In the genomic region with DNA sequence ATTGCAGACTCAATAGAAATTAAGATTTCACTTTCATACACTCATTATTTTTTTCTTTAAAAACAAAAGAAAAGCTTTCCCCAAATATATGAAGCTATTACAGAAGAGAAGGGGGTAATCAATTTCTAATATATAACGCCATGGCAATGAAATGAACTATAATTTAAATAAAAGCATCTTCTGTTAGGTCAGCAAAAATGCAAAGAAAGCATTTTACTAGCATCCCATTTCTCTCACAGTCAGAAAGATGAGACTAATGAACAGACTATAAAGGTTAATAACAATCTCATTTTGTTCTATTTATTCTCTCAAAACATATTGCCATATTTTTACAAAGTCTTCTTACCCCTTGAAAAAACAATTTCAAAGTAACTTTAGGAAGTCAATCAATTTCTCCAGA, we compare ENCODE assay signal across 39 cellular contexts.
"Had no signal": no experiment of that assay in that cellular context is flagged by ENCODE, and none has a peak within 500 bp of the region (broad histone marks: within the 10 kb centered on the region; RNA-seq: fewer than 3 reads in every experiment).

No MANE protein-coding gene starts in this region.

- H3K4me3 ChIP-seq: adrenal gland, ascending aorta, body of pancreas, breast epithelium, cardiac muscle cell had no signal

- H3K27ac ChIP-seq: adrenal gland, ascending aorta, body of pancreas, brain microvascular endothelial cell, breast epithelium, cardiac muscle cell had no signal

- H3K4me1 Mint-ChIP-seq: activated naive CD4-positive, alpha-beta T cell treated with anti-CD3 and anti-CD28 coated beads, Interleukin-2, amount 10 ng/mL, durations not matched to agents 7 days and 5 days; activated naive CD4-positive, alpha-beta T cell treated with anti-CD3 and anti-CD28 coated beads, Interleukin-2, amount 50 U/mL, for 24 hours; activated naive CD8-positive, alpha-beta T cell treated with anti-CD3 and anti-CD28 coated beads for 36 hours; activated naive CD8-positive, alpha-beta T cell treated with anti-CD3 and anti-CD28 coated beads, Interleukin-2, amount 10 ng/mL, durations not matched to agents 7 days and 5 days; activated naive CD8-positive, alpha-beta T cell treated with anti-CD3 and anti-CD28 coated beads, Interleukin-2, amount 50 U/mL, for 24 hours; activated T-helper 17 cell treated with anti-CD3 and anti-CD28 coated beads, Interleukin-2, amount 50 U/mL, for 72 hours; brain; central memory CD8-positive, alpha-beta T cell had no signal

- H3K9me3 Mint-ChIP-seq: activated naive CD4-positive, alpha-beta T cell treated with anti-CD3 and anti-CD28 coated beads, Interleukin-2, amount 50 U/mL, for 24 hours; activated naive CD8-positive, alpha-beta T cell treated with anti-CD3 and anti-CD28 coated beads for 36 hours had no signal

- H3K4me3 Mint-ChIP-seq: activated naive CD4-positive, alpha-beta T cell treated with anti-CD3 and anti-CD28 coated beads for 36 hours; activated naive CD4-positive, alpha-beta T cell treated with anti-CD3 and anti-CD28 coated beads, Interleukin-2, amount 10 ng/mL, durations not matched to agents 7 days and 5 days; activated naive CD4-positive, alpha-beta T cell treated with anti-CD3 and anti-CD28 coated beads, Interleukin-2, amount 50 U/mL, for 24 hours; activated naive CD8-positive, alpha-beta T cell; activated naive CD8-positive, alpha-beta T cell treated with anti-CD3 and anti-CD28 coated beads for 36 hours; activated naive CD8-positive, alpha-beta T cell treated with anti-CD3 and anti-CD28 coated beads, Interleukin-2, amount 10 ng/mL, durations not matched to agents 7 days and 5 days; activated naive CD8-positive, alpha-beta T cell treated with anti-CD3 and anti-CD28 coated beads, Interleukin-2, amount 50 U/mL, for 24 hours; activated T-cell treated with anti-CD3 and anti-CD28 coated beads, Interleukin-2, amount 50 U/mL, for 24 hours; activated T-cell treated with anti-CD3 and anti-CD28 coated beads, Interleukin-2, amount 50 U/mL, for 4 hours; activated T-cell treated with anti-CD3 and anti-CD28 coated beads, Interleukin-2, amount 50 U/mL, for 72 hours; activated T-helper 1 cell treated with anti-CD3 and anti-CD28 coated beads, Interleukin-12 subunit alpha, Interleukin-12 subunit beta, Interleukin-2, Interleukin-4 antibody, amounts not matched to agents 30 ng/mL and 10 ng/mL and 1 ng/mL, durations not matched to agents 14 hours and 24 hours and 36 hours; activated T-helper 17 cell treated with anti-CD3 and anti-CD28 coated beads, Interleukin-2, amount 50 U/mL, for 72 hours; brain; central memory CD8-positive, alpha-beta T cell had no signal

- H3K36me3 Mint-ChIP-seq: activated naive CD4-positive, alpha-beta T cell treated with anti-CD3 and anti-CD28 coated beads, Interleukin-2, amount 10 ng/mL, durations not matched to agents 7 days and 5 days; activated naive CD4-positive, alpha-beta T cell treated with anti-CD3 and anti-CD28 coated beads, Interleukin-2, amount 50 U/mL, for 24 hours; activated naive CD8-positive, alpha-beta T cell; activated naive CD8-positive, alpha-beta T cell treated with anti-CD3 and anti-CD28 coated beads for 36 hours; activated naive CD8-positive, alpha-beta T cell treated with anti-CD3 and anti-CD28 coated beads, Interleukin-2, amount 10 ng/mL, durations not matched to agents 7 days and 5 days; brain had no signal

- H3K27me3 ChIP-seq: adrenal gland, ascending aorta, brain microvascular endothelial cell, breast epithelium, cardiac muscle cell had no signal

- H3K36me3 ChIP-seq: adrenal gland, ascending aorta, brain microvascular endothelial cell, breast epithelium, cardiac muscle cell had no signal

- H3K27ac Mint-ChIP-seq: activated naive CD4-positive, alpha-beta T cell treated with anti-CD3 and anti-CD28 coated beads for 36 hours; activated naive CD4-positive, alpha-beta T cell treated with anti-CD3 and anti-CD28 coated beads, Interleukin-2, amount 10 ng/mL, durations not matched to agents 7 days and 5 days; activated naive CD4-positive, alpha-beta T cell treated with anti-CD3 and anti-CD28 coated beads, Interleukin-2, amount 50 U/mL, for 24 hours; activated naive CD4-positive, alpha-beta T cell treated with anti-CD3 and anti-CD28 coated beads, Interleukin-2, amount 50 U/mL, for 72 hours; activated naive CD8-positive, alpha-beta T cell; activated naive CD8-positive, alpha-beta T cell treated with anti-CD3 and anti-CD28 coated beads for 36 hours; activated naive CD8-positive, alpha-beta T cell treated with anti-CD3 and anti-CD28 coated beads, Interleukin-2, amount 10 ng/mL, durations not matched to agents 7 days and 5 days; activated naive CD8-positive, alpha-beta T cell treated with anti-CD3 and anti-CD28 coated beads, Interleukin-2, amount 50 U/mL, for 24 hours; activated T-cell treated with anti-CD3 and anti-CD28 coated beads, Interleukin-2, amount 50 U/mL, for 24 hours; activated T-cell treated with anti-CD3 and anti-CD28 coated beads, Interleukin-2, amount 50 U/mL, for 72 hours; activated T-helper 1 cell treated with anti-CD3 and anti-CD28 coated beads, Interleukin-12 subunit alpha, Interleukin-12 subunit beta, Interleukin-2, Interleukin-4 antibody, amounts not matched to agents 30 ng/mL and 10 ng/mL and 1 ng/mL, durations not matched to agents 14 hours and 24 hours and 36 hours; activated T-helper 17 cell treated with anti-CD3 and anti-CD28 coated beads, Interleukin-2, amount 50 U/mL, for 72 hours; activated T-helper 2 cell treated with anti-CD3 and anti-CD28 coated beads, Interferon-gamma antibody, Interleukin-2, Interleukin-4, amounts not matched to agents 10 μg/mL and 5 μg/mL and 100 μg/mL, durations not matched to agents 14 hours and 24 hours and 36 hours; brain had no signal

- H3K27me3 Mint-ChIP-seq: activated naive CD4-positive, alpha-beta T cell treated with anti-CD3 and anti-CD28 coated beads, Interleukin-2, amount 10 ng/mL, durations not matched to agents 7 days and 5 days; activated naive CD4-positive, alpha-beta T cell treated with anti-CD3 and anti-CD28 coated beads, Interleukin-2, amount 50 U/mL, for 24 hours; activated naive CD8-positive, alpha-beta T cell; activated naive CD8-positive, alpha-beta T cell treated with anti-CD3 and anti-CD28 coated beads for 36 hours; activated naive CD8-positive, alpha-beta T cell treated with anti-CD3 and anti-CD28 coated beads, Interleukin-2, amount 10 ng/mL, durations not matched to agents 7 days and 5 days; activated naive CD8-positive, alpha-beta T cell treated with anti-CD3 and anti-CD28 coated beads, Interleukin-2, amount 50 U/mL, for 24 hours; activated T-cell treated with anti-CD3 and anti-CD28 coated beads, Interleukin-2, amount 50 U/mL, for 24 hours; activated T-helper 17 cell treated with anti-CD3 and anti-CD28 coated beads, Interleukin-2, amount 50 U/mL, for 72 hours; brain; central memory CD8-positive, alpha-beta T cell had no signal

- H3K4me1 ChIP-seq: adrenal gland, ascending aorta, body of pancreas, breast epithelium had no signal

- FAIRE-seq: astrocyte, bronchial epithelial cell had no signal

- DNase-seq: activated effector memory CD4-positive, alpha-beta T cell treated with anti-CD3 and anti-CD28 coated beads, Interleukin-2, amount 50 U/mL, for 16 hours; activated effector memory CD4-positive, alpha-beta T cell treated with Interleukin-2 at 50 U/mL for 16 hours; activated gamma-delta T cell; activated gamma-delta T cell treated with Interleukin-2 at 50 U/mL for 16 hours; activated naive CD4-positive, alpha-beta T cell; activated naive CD4-positive, alpha-beta T cell treated with anti-CD3 and anti-CD28 coated beads for 36 hours; activated naive CD4-positive, alpha-beta T cell treated with anti-CD3 and anti-CD28 coated beads, Interleukin-2, amount 10 ng/mL, durations not matched to agents 7 days and 5 days; activated naive CD4-positive, alpha-beta T cell treated with anti-CD3 and anti-CD28 coated beads, Interleukin-2, amount 50 U/mL, for 16 hours; activated naive CD4-positive, alpha-beta T cell treated with Interleukin-2 at 50 U/mL for 16 hours; activated naive CD8-positive, alpha-beta T cell treated with anti-CD3 and anti-CD28 coated beads for 36 hours; activated naive CD8-positive, alpha-beta T cell treated with anti-CD3 and anti-CD28 coated beads, Interleukin-2, amount 10 ng/mL, durations not matched to agents 7 days and 5 days; activated naive CD8-positive, alpha-beta T cell treated with anti-CD3 and anti-CD28 coated beads, Interleukin-2, amount 50 U/mL, for 24 hours; activated T-cell treated with anti-CD3 and anti-CD28 coated beads, Interleukin-2, amount 50 U/mL, for 24 hours; activated T-cell treated with anti-CD3 and anti-CD28 coated beads, Interleukin-2, amount 50 U/mL, for 4 hours; activated T-cell treated with anti-CD3 and anti-CD28 coated beads, Interleukin-2, amount 50 U/mL, for 48 hours; activated T-cell treated with anti-CD3 and anti-CD28 coated beads, Interleukin-2, amount 50 U/mL, for 72 hours; adrenal gland; amniotic stem cell; amygdala; anterior cingulate cortex; aorta; body of pancreas; brain microvascular endothelial cell; caudate nucleus; central memory CD4-positive, alpha-beta T cell; cerebellar nuclear complex had no signal

- ATAC-seq: activated naive CD4-positive, alpha-beta T cell treated with anti-CD3 and anti-CD28 coated beads, Interleukin-2, amount 50 U/mL, for 72 hours; activated naive CD8-positive, alpha-beta T cell treated with anti-CD3 and anti-CD28 coated beads, Interleukin-2, amount 50 U/mL, for 24 hours; activated T-cell treated with anti-CD3 and anti-CD28 coated beads, Interleukin-2, amount 50 U/mL, for 4 hours; activated T-cell treated with anti-CD3 and anti-CD28 coated beads, Interleukin-2, amount 50 U/mL, for 72 hours; activated T-helper 17 cell treated with anti-CD3 and anti-CD28 coated beads, Interleukin-2, amount 50 U/mL, for 72 hours; body of pancreas had no signal

- H3K9me3 ChIP-seq: adrenal gland, ascending aorta, body of pancreas, breast epithelium had no signal
